In the genomic region with DNA sequence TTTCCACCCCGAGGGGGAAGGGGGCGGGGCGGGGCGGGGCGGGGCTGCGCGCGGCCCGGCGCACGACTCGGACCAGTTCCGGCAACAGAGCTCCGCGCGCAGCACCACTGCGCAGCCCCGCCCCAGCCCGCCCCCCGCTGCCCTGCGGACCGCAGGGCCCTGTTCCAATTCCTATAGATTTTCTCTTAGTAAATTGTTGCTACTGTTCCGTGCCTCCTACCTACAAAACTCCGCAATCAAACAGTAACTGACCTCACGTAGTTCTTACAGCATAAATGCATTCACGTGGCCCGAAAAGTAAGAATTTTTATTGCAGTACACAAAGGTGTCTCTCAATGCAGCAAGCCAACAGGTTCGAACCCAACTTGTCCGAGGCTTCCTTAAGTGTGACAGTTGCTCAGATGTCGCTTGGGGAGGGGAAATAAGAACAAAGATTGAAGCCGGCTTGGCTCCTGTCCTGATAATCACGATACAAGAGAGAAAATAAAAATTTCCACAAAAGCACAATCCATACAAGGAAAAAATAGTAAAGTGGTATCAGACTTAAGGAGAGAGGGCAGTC, we compare ENCODE assay signal across 8 cellular contexts. TPM values are rescaled to one million over a fixed set of nuclear protein-coding genes. Genes with fewer than 3 reads are reported as not detected.
DNase-seq lines count a peak whose midpoint lies in the region; ATAC-seq and TF ChIP-seq lines count a peak whose summit lies in the region.

No MANE protein-coding gene starts in this region.

- H3K4me3 Mint-ChIP-seq in immature natural killer cell, result peak overlapping the region; percentile 90 to 93 (median 92)

- CTCF ChIA-PET in PC-9 (lab: Charles Lee), result no interaction called here
- CTCF ChIA-PET in mammary epithelial cell (lab: Charles Lee; ENCODE audit: low non-redundant PET), result no interaction called here

- H3K27ac ChIP-seq in PC-9 (peak overlapping the region; percentile 84), mammary epithelial cell (ENCODE audit: insufficient read depth, low read depth, low read length) (peak overlapping the region; percentile 50), smooth muscle cell (ENCODE audit: low read depth) (peak overlapping the region; percentile 83)

- H3K4me1 ChIP-seq in PC-9 (replicated peaks; ENCODE audit: insufficient read depth) (peaks cover 29% of the 10 kb centered on the region), mammary epithelial cell (ENCODE audit: insufficient read depth, low read length) (peaks cover 18% of the 10 kb centered on the region), smooth muscle cell (ENCODE audit: low read depth) (peaks cover 34% of the 10 kb centered on the region)

- peaks cover 38% of the 10 kb centered on the region for H3K79me2 ChIP-seq in PC-9 (ENCODE audit: low read depth)
- H3K79me2 ChIP-seq in mammary epithelial cell (ENCODE audit: insufficient read depth, low read length), result peaks cover 41% of the 10 kb centered on the region
- peaks cover 68% of the 10 kb centered on the region for H3K79me2 ChIP-seq in smooth muscle cell (ENCODE audit: low read depth)

- POLR2A ChIA-PET in PC-9 (lab: Charles Lee; ENCODE audit: unreplicated experiment), result no interaction called here

- H3K9me2 ChIP-seq in PC-9 (ENCODE audit: insufficient read depth), result no peaks in the 10 kb centered on the region

- H3K9ac ChIP-seq in mammary epithelial cell (ENCODE audit: insufficient read depth, low read length), result peak overlapping the region; percentile 67
- peak overlapping the region; percentile 92 for H3K9ac ChIP-seq in smooth muscle cell (ENCODE audit: low read depth)

- no peaks in the 10 kb centered on the region for H3K9me3 ChIP-seq in PC-9 (ENCODE audit: insufficient read depth, low read depth)
- H3K9me3 ChIP-seq in mammary epithelial cell (replicated peaks; ENCODE audit: insufficient read depth, low read length), result no peaks in the 10 kb centered on the region
- no peaks in the 10 kb centered on the region for H3K9me3 ChIP-seq in smooth muscle cell (replicated peaks; ENCODE audit: low read depth)

- ATAC-seq in GM19468 (IDR thresholded peaks at IDR 0.05; ENCODE audit: extremely low read depth, unreplicated experiment) (peak; percentile 30), HG03469 (IDR thresholded peaks at IDR 0.05; ENCODE audit: unreplicated experiment) (peak; percentile 29)

- DNase-seq in DMS153 treated with DMSO at 0.1 percent for 48 hours (lab: John Stamatoyannopoulos, UW; ENCODE audit: unreplicated experiment) (peak; percentile 67), DMS153 (lab: John Stamatoyannopoulos, UW) (no peak), PC-9 (peak in 1 of 2 experiments; percentile 49), mammary epithelial cell (no peak), immature natural killer cell (no peak), smooth muscle cell (lab: John Stamatoyannopoulos, UW; ENCODE audit: unreplicated experiment) (peak; percentile 94)

- peak overlapping the region; percentile 73 for H3K4me3 ChIP-seq in PC-9
- H3K4me3 ChIP-seq in mammary epithelial cell (replicated peaks in 1 of 3; ENCODE audit: insufficient read depth in 1 of 3, low read depth in 2 of 3, low read length in 3 of 3), result peak overlapping the region; percentile 44 to 94 (median 82)
- H3K4me3 ChIP-seq in smooth muscle cell, result peak overlapping the region; percentile 94

- TF ChIP-seq CTCF in PC-9 (conservative IDR thresholded peaks at IDR 0.05) (no peak), mammary epithelial cell (conservative IDR thresholded peaks at IDR 0.05 in 1 of 2, IDR thresholded peaks at IDR 0.05 in 1 of 2; ENCODE audit: extremely low read depth in 1 of 2, insufficient read depth in 1 of 2, low read depth in 1 of 2, low read length in 2 of 2) (no peak), smooth muscle cell (IDR thresholded peaks at IDR 0.05; ENCODE audit: borderline replicate concordance, insufficient read depth, poor library complexity, severe bottlenecking) (no peak)

- peaks cover 14 to 20% (median 17%) of the 10 kb centered on the region in 3 donors for H3K27me3 Mint-ChIP-seq in immature natural killer cell (ENCODE audit: low read depth in 3 of 3)

- H2AFZ ChIP-seq in PC-9 (peak overlapping the region; percentile 90), mammary epithelial cell (ENCODE audit: low read depth, low read length) (peak overlapping the region; percentile 95), smooth muscle cell (ENCODE audit: low read depth) (peak overlapping the region; percentile 64)

- H3K36me3 ChIP-seq in PC-9 (ENCODE audit: low read depth), result no peaks in the 10 kb centered on the region
- H3K36me3 ChIP-seq in mammary epithelial cell (ENCODE audit: insufficient read depth, low read length), result no peaks in the 10 kb centered on the region
- H3K36me3 ChIP-seq in smooth muscle cell (ENCODE audit: low read depth), result no peaks in the 10 kb centered on the region

- H3F3A ChIP-seq in PC-9 (ENCODE audit: insufficient read depth, low read depth), result peaks cover 11% of the 10 kb centered on the region
- peaks cover 4% of the 10 kb centered on the region for H3F3A ChIP-seq in smooth muscle cell (ENCODE audit: low read depth)

- 0% methylated on average over 7 of the region's 32 CpGs for WGBS in mammary epithelial cell (ENCODE audit: low coverage, missing lambda C conversion rate)
- 7% methylated on average over 16 of the region's 32 CpGs for WGBS in smooth muscle cell (ENCODE audit: low lambda C conversion rate)

- H3K4me1 Mint-ChIP-seq in immature natural killer cell, result peaks cover 31 to 45% of the 10 kb centered on the region in 2 donors

- H3K27me3 ChIP-seq in PC-9 (ENCODE audit: insufficient read depth, low read depth) (no peaks in the 10 kb centered on the region), mammary epithelial cell (ENCODE audit: insufficient read depth, low read length) (no peaks in the 10 kb centered on the region), smooth muscle cell (ENCODE audit: low read depth) (no peaks in the 10 kb centered on the region)

- H3K9me3 Mint-ChIP-seq in immature natural killer cell, result no peaks in the 10 kb centered on the region

- peak overlapping the region; percentile 93 to 98 (median 98) for H3K27ac Mint-ChIP-seq in immature natural killer cell

- in situ Hi-C loops in mammary epithelial cell (cut with MboI; ENCODE audit: low sequenced_read_pairs in 2 of 2), result loop anchor here (10.0 to 25.0 kb wide), 3 partner anchors 154 to 336 kb away; no protein-coding TSS in a partner anchor

- intact Hi-C loops in PC-9 (cut with micrococcal nuclease; ENCODE audit: unreplicated experiment) (loop anchor here (5.0 kb wide), 1 partner anchor 171 kb away; a partner anchor contains a TSS), mammary epithelial cell (cut with micrococcal nuclease) (loop anchor here (2.0 to 10.0 kb wide), 3 partner anchors 64 to 224 kb away; no protein-coding TSS in a partner anchor)

- H3K36me3 Mint-ChIP-seq in immature natural killer cell, result no peaks in the 10 kb centered on the region

- dilution Hi-C loops in mammary epithelial cell (cut with HindIII; ENCODE audit: low sequenced_read_pairs), result no loop called here

- peak overlapping the region; percentile 97 for H3K4me2 ChIP-seq in PC-9
- H3K4me2 ChIP-seq in mammary epithelial cell (ENCODE audit: insufficient read depth, low read depth, low read length), result peak overlapping the region; percentile 81
- peak overlapping the region; percentile 86 for H3K4me2 ChIP-seq in smooth muscle cell

- BruUV-seq in PC-9 (replicated peaks; lab: Mats Ljungman, UMichigan) (TSS peak; percentile 83), mammary epithelial cell (replicated peaks; lab: Mats Ljungman, UMichigan) (no TSS peak)

- H4K20me1 ChIP-seq in PC-9 (ENCODE audit: insufficient read depth) (no peaks in the 10 kb centered on the region; the same call in 1 of the 2 replicates), mammary epithelial cell (ENCODE audit: insufficient read depth, low read length) (no peaks in the 10 kb centered on the region), smooth muscle cell (ENCODE audit: low read depth) (peaks cover 38% of the 10 kb centered on the region)

RNA-seq across cellular contexts. Expression of a gene that starts 1.2 kb away (rescaled TPM):
- total RNA-seq in PC-9 (2021) (15.2 and 17.5 TPM in 2 replicates), mammary epithelial cell (10 to 100 TPM; 12.3 to 12.9 TPM), smooth muscle cell (25.3 and 27.5 TPM in 2 replicates)
- polyA plus RNA-seq in mammary epithelial cell (15.1 TPM), immature natural killer cell (10 to 100 TPM in 2 of 3 donors, 1 to 10 TPM in 1; 8.3 to 24.1 (median 15.3) TPM), smooth muscle cell (10.1 and 11.3 TPM in 2 replicates)
- 19.9 TPM for polyA minus RNA-seq in mammary epithelial cell

Comparison
In these comparisons a context has a peak if more than half of its experiments do, and no peak if none do; other contexts are left out.
1. DNase-seq: peak in DMS153 treated with DMSO at 0.1 percent for 48 hours (single experiment) and smooth muscle cell (single experiment); none in DMS153 (single experiment), mammary epithelial cell (single experiment) and immature natural killer cell (0 of 3).
2. Peak in every context shown above with its lines, with median percentiles within 50 percentile points of each other: H2AFZ ChIP-seq, H3K27ac ChIP-seq, H3K4me2 ChIP-seq and H3K4me3 ChIP-seq.